In the genomic region with DNA sequence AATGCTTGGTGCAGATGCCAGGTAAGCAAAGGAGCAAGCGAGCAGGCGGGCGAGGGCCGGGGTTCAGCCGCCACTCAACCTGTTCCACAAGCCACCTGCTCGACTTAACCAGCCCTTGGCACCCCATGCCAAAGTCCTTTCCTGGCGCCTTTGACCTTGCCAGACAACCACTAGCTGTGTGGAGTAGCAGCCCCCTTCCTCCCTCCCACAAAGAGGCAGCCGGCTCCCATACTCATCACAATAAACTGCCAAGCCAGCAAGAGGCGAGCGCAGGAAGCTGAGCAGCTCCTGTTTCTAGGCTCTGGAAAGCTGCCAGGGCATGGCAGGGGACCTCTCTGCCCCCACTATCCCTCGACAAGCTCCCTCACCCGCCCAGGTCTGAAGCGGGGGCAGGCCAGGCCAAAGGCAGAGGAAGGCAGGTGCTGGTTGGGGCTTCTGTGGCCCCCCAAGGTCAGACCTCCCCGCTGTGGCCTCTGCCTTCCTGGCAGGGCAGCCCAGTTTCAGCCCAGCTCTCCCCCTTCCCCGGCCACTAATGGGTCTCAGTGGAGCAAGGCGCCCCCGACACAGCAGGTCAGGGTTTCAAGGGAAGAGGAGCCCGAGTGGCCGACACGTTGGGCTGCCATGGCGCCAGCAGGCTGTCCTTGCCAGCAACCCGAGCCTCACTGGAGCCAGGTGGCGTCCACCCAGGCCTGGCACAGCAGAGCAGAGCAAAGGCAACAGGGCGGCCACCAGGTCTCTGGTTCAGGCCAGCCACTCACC, we compare ENCODE assay signal across 18 cellular contexts. TPM values are rescaled to one million over a fixed set of nuclear protein-coding genes. Genes with fewer than 3 reads are reported as not detected.
DNase-seq lines count a peak whose midpoint lies in the region; ATAC-seq, FAIRE-seq and TF ChIP-seq lines count a peak whose summit lies in the region.
"Had no signal": no experiment of that assay in that cellular context is flagged by ENCODE, and none has a peak within 500 bp of the region (broad histone marks: within the 10 kb centered on the region; RNA-seq: fewer than 3 reads in every experiment).

No MANE protein-coding gene starts in this region.

- no peaks in the 10 kb centered on the region for H3K4me1 Mint-ChIP-seq in immature natural killer cell

- peaks cover 0 to 3% (median 3%) of the 10 kb centered on the region in 3 donors for H3K27me3 Mint-ChIP-seq in immature natural killer cell (ENCODE audit: low read depth in 3 of 3)

- H3K9me3 ChIP-seq in heart right ventricle, result no peaks in the 10 kb centered on the region
- no peaks in the 10 kb centered on the region for H3K9me3 ChIP-seq in small intestine (ENCODE audit: control insufficient read depth, low read depth)
- H3K9me3 ChIP-seq: neutrophil had no signal

- H3K27ac Mint-ChIP-seq in immature natural killer cell, result no peak overlapping the region
- H3K27ac Mint-ChIP-seq: activated CD8-positive, alpha-beta T cell treated with anti-CD3 and anti-CD28 coated beads, Interleukin-2, amount 10 ng/mL, durations not matched to agents 7 days and 5 days; stimulated activated effector memory CD8-positive, alpha-beta T cell treated with anti-CD3 and anti-CD28 coated beads, Interleukin-12 subunit alpha, Interleukin-12 subunit beta, amount 100 ng/mL, for 72 hours; type B pancreatic cell had no signal

- peaks cover 8 to 59% (median 34%) of the 10 kb centered on the region in 9 donors for H3K4me1 ChIP-seq in heart right ventricle
- peaks cover 0 to 2% of the 10 kb centered on the region in 2 donors for H3K4me1 ChIP-seq in small intestine (ENCODE audit: control insufficient read depth in 2 of 2, insufficient read depth in 1 of 2, low read depth in 1 of 2, low read length in 1 of 2)

- H3K36me3 Mint-ChIP-seq in immature natural killer cell, result no peaks in the 10 kb centered on the region
- H3K36me3 Mint-ChIP-seq: stimulated activated effector memory CD8-positive, alpha-beta T cell treated with anti-CD3 and anti-CD28 coated beads, Interleukin-12 subunit alpha, Interleukin-12 subunit beta, amount 100 ng/mL, for 72 hours; type B pancreatic cell had no signal

- peak; percentile 23 to 61 (median 47) for ATAC-seq in heart right ventricle
- no peak for ATAC-seq in GM21825 (IDR thresholded peaks at IDR 0.05; ENCODE audit: unreplicated experiment)
- ATAC-seq: activated CD8-positive, alpha-beta T cell treated with anti-CD3 and anti-CD28 coated beads, Interleukin-2, amount 10 ng/mL, durations not matched to agents 7 days and 5 days; Panc1; stimulated activated effector memory CD8-positive, alpha-beta T cell treated with anti-CD3 and anti-CD28 coated beads, Interleukin-12 subunit alpha, Interleukin-12 subunit beta, amount 100 ng/mL, for 72 hours had no signal

- peak overlapping the region; percentile 31 to 87 (median 71) for H3K27ac ChIP-seq in heart right ventricle
- no peak overlapping the region for H3K27ac ChIP-seq in small intestine (ENCODE audit: low read depth in 1 of 2, low read length in 1 of 2)
- H3K27ac ChIP-seq: C4-2B, neutrophil had no signal

- FAIRE-seq in small intestine (lab: Jason Lieb, UNC), result no peak
- FAIRE-seq: endothelial cell of umbilical vein, frontal cortex had no signal

- H3K9me3 Mint-ChIP-seq in immature natural killer cell, result no peaks in the 10 kb centered on the region
- H3K9me3 Mint-ChIP-seq: stimulated activated effector memory CD8-positive, alpha-beta T cell treated with anti-CD3 and anti-CD28 coated beads, Interleukin-12 subunit alpha, Interleukin-12 subunit beta, amount 100 ng/mL, for 72 hours; type B pancreatic cell had no signal

- H3K4me3 ChIP-seq in heart right ventricle, result no peak overlapping the region
- H3K4me3 ChIP-seq in small intestine (ENCODE audit: low read depth in 1 of 2, low read length in 2 of 2), result no peak overlapping the region

- DNase-seq in NCI-H1092 treated with DMSO at 0.1 percent for 48 hours (lab: John Stamatoyannopoulos, UW) (peak; percentile 97), NCI-H2227 (lab: John Stamatoyannopoulos, UW; ENCODE audit: unreplicated experiment) (peak; percentile 43), heart right ventricle (peak; percentile 52 to 71), small intestine (peak; percentile 28), immature natural killer cell (no peak), NCI-H1436 treated with DMSO at 0.1 percent for 48 hours (lab: John Stamatoyannopoulos, UW) (no peak)
- no peak for DNase-seq in stimulated activated CD4-positive, alpha-beta T cell treated with anti-CD3 and anti-CD28 coated beads, Interleukin-2, amount 100 ng/mL, for 48 hours
- DNase-seq: activated CD8-positive, alpha-beta T cell treated with anti-CD3 and anti-CD28 coated beads, Interleukin-2, amount 10 ng/mL, durations not matched to agents 7 days and 5 days; GOT3; NCI-H524 treated with DMSO at 0.1 percent for 48 hours had no signal

- WGBS in heart right ventricle, 2 donors, result 60 to 72% methylated on average over 24 of the region's 24 CpGs
- WGBS in small intestine, 3 donors, result 45 to 74% (median 51%) methylated on average over 22 to 24 of the region's 24 CpGs

- H3K27me3 ChIP-seq in heart right ventricle, result no peaks in the 10 kb centered on the region
- H3K27me3 ChIP-seq in small intestine (ENCODE audit: control insufficient read depth in 2 of 2, insufficient read depth in 2 of 2, low read length in 2 of 2), result no peaks in the 10 kb centered on the region

- H3K36me3 ChIP-seq in heart right ventricle, result peaks cover 0 to 6% (median 0%) of the 10 kb centered on the region in 9 donors
- no peaks in the 10 kb centered on the region for H3K36me3 ChIP-seq in small intestine (ENCODE audit: control insufficient read depth in 2 of 2, insufficient read depth in 2 of 2, low read length in 2 of 2)
- H3K36me3 ChIP-seq: neutrophil had no signal

- H3K4me3 Mint-ChIP-seq in immature natural killer cell, result no peak overlapping the region
- H3K4me3 Mint-ChIP-seq: activated CD8-positive, alpha-beta T cell treated with anti-CD3 and anti-CD28 coated beads, Interleukin-2, amount 10 ng/mL, durations not matched to agents 7 days and 5 days; stimulated activated effector memory CD8-positive, alpha-beta T cell treated with anti-CD3 and anti-CD28 coated beads, Interleukin-12 subunit alpha, Interleukin-12 subunit beta, amount 100 ng/mL, for 72 hours; type B pancreatic cell had no signal

- intact Hi-C loops in heart right ventricle (cut with DNase I), result loop anchor here in 2 of 10 donors (2.0 to 5.0 kb wide), 2 partner anchors 152 to 313 kb away; partner anchors contain the start of gene MARK2 (in 2 of the 2)

- peak in 1 of 9 donors; percentile 6 for TF ChIP-seq CTCF in heart right ventricle (IDR thresholded peaks at IDR 0.05)

RNA-seq across cellular contexts. Expression of gene MACROD1, which starts 15.3 kb away (rescaled TPM):
- 100 to 1,000 TPM in 8 of 10 donors, 10 to 100 TPM in 2; 86.2 to 134 (median 115) TPM for total RNA-seq in heart right ventricle
- 100 to 1,000 TPM in 1 of 2 donors, 10 to 100 TPM in 1; 77.6 to 497 TPM for polyA plus RNA-seq in heart right ventricle
- 100 to 1,000 TPM in 1 of 3 donors, 10 to 100 TPM in 2; 13.1 to 137 (median 13.2) TPM for polyA plus RNA-seq in small intestine
- polyA plus RNA-seq in immature natural killer cell, result 1 to 10 TPM; 4.8 to 7.1 (median 6.5) TPM

RNA-seq across cellular contexts. Expression of gene STIP1, which starts 35.3 kb away (rescaled TPM):
- total RNA-seq in heart right ventricle, result 100 to 1,000 TPM in 1 of 10 donors, 10 to 100 TPM in 9; 67.4 to 105 (median 87.9) TPM
- polyA plus RNA-seq in heart right ventricle, result 100 to 1,000 TPM in 1 of 2 donors, 10 to 100 TPM in 1; 55.3 to 144 TPM
- 10 to 100 TPM; 38.6 to 73.9 (median 43.6) TPM for polyA plus RNA-seq in small intestine
- polyA plus RNA-seq in immature natural killer cell, result 100 to 1,000 TPM in 1 of 3 donors, 10 to 100 TPM in 2; 51.3 to 113 (median 57.3) TPM

RNA-seq across cellular contexts. Expression of gene FERMT3, which starts 55.9 kb away (rescaled TPM):
- 10 to 100 TPM in 1 of 10 donors, 1 to 10 TPM in 9; 2.3 to 30.8 (median 5.4) TPM for total RNA-seq in heart right ventricle
- 1 to 10 TPM; 7.5 to 9.2 TPM for polyA plus RNA-seq in heart right ventricle
- polyA plus RNA-seq in small intestine, result 10 to 100 TPM; 11.4 to 26.5 (median 20.5) TPM
- 100 to 1,000 TPM; 181 to 297 (median 236) TPM for polyA plus RNA-seq in immature natural killer cell

Comparison
In these comparisons a context has a peak if more than half of its experiments do, and no peak if none do; other contexts are left out.
1. DNase-seq: peak in NCI-H1092 treated with DMSO at 0.1 percent for 48 hours (single experiment), NCI-H2227 (single experiment), heart right ventricle (2 of 2) and small intestine (single experiment); none in stimulated activated CD4-positive, alpha-beta T cell treated with anti-CD3 and anti-CD28 coated beads, Interleukin-2, amount 100 ng/mL, for 48 hours (0 of 2), immature natural killer cell (0 of 3) and NCI-H1436 treated with DMSO at 0.1 percent for 48 hours (single experiment).
2. H3K27ac ChIP-seq: peak in heart right ventricle (10 of 10); none in small intestine (0 of 2).
3. RNA of gene FERMT3, which starts 55.9 kb away (polyA plus RNA-seq): 181 to 297 TPM in immature natural killer cell; 11.4 to 26.5 TPM in small intestine and 7.5 to 9.2 TPM in heart right ventricle; every median in the first group is over 4 times any median in the second.